In genomic region chr2:31932589-31932988, GRCh38 we compare ENCODE assay signal across 25 cellular contexts.
"Had no signal": no experiment of that assay in that cellular context is flagged by ENCODE, and none has a peak within 500 bp of the region (broad histone marks: within the 10 kb centered on the region; RNA-seq: fewer than 3 reads in every experiment).

No MANE protein-coding gene starts in this region.

- H3K27ac ChIP-seq: neutrophil, ovary, prostate gland, thoracic aorta, vagina had no signal

- DNase-seq: activated B cell treated with CpG ODN at 0.5 μM for 24 hours; activated CD4-positive, alpha-beta T cell treated with anti-CD3 and anti-CD28 coated beads, Interleukin-2, amount 10 ng/mL, durations not matched to agents 7 days and 5 days; activated CD8-positive, alpha-beta memory T cell treated with anti-CD3 and anti-CD28 coated beads, Interleukin-2, amount 50 U/mL, for 48 hours; activated gamma-delta T cell treated with Interleukin-2 at 50 U/mL for 16 hours; aorta; effector CD4-positive, alpha-beta T cell; hypothalamus; left ventricle myocardium superior; mammary epithelial cell; midbrain; ovary; stimulated activated CD4-positive, alpha-beta T cell treated with anti-CD3 and anti-CD28 coated beads, Interleukin-2, amount 100 ng/mL, for 48 hours; stimulated activated naive CD4-positive, alpha-beta T cell; T-helper 9 cell had no signal

- H3K36me3 ChIP-seq: neutrophil, ovary, prostate gland, thoracic aorta, vagina had no signal

- H3K4me3 Mint-ChIP-seq: activated B cell treated with CpG ODN at 0.5 μM for 24 hours; activated CD4-positive, alpha-beta T cell treated with anti-CD3 and anti-CD28 coated beads, Interleukin-2, amount 10 ng/mL, durations not matched to agents 7 days and 5 days; activated naive CD4-positive, alpha-beta T cell treated with anti-CD3 and anti-CD28 coated beads, Interleukin-2, amount 50 U/mL, for 24 hours; activated T-helper 1 cell treated with anti-CD3 and anti-CD28 coated beads, Interleukin-12 subunit alpha, Interleukin-12 subunit beta, Interleukin-2, Interleukin-4 antibody, amounts not matched to agents 30 ng/mL and 10 ng/mL and 1 ng/mL, durations not matched to agents 14 hours and 24 hours and 36 hours; brain; dendritic cell treated with granulocyte-macrophage colony-stimulating factor and Interleukin-4, amounts not matched to agents 40 ng/mL and 50 ng/mL, for 4 days; nephron; type B pancreatic cell had no signal

- H3K9me3 Mint-ChIP-seq: activated B cell treated with CpG ODN at 0.5 μM for 24 hours; activated CD4-positive, alpha-beta T cell treated with anti-CD3 and anti-CD28 coated beads, Interleukin-2, amount 10 ng/mL, durations not matched to agents 7 days and 5 days; activated naive CD4-positive, alpha-beta T cell treated with anti-CD3 and anti-CD28 coated beads, Interleukin-2, amount 50 U/mL, for 24 hours; activated T-helper 1 cell treated with anti-CD3 and anti-CD28 coated beads, Interleukin-12 subunit alpha, Interleukin-12 subunit beta, Interleukin-2, Interleukin-4 antibody, amounts not matched to agents 30 ng/mL and 10 ng/mL and 1 ng/mL, durations not matched to agents 14 hours and 24 hours and 36 hours; dendritic cell treated with granulocyte-macrophage colony-stimulating factor and Interleukin-4, amounts not matched to agents 40 ng/mL and 50 ng/mL, for 4 days; nephron; type B pancreatic cell had no signal

- ATAC-seq: esophagus mucosa, left ventricle myocardium superior had no signal

- H3K27me3 ChIP-seq: neutrophil, ovary, vagina had no signal

- H3K9me3 ChIP-seq: neutrophil, ovary, prostate gland, thoracic aorta, vagina had no signal

- H3K27ac Mint-ChIP-seq: activated B cell treated with CpG ODN at 0.5 μM for 24 hours; activated CD4-positive, alpha-beta T cell treated with anti-CD3 and anti-CD28 coated beads, Interleukin-2, amount 10 ng/mL, durations not matched to agents 7 days and 5 days; activated T-helper 1 cell treated with anti-CD3 and anti-CD28 coated beads, Interleukin-12 subunit alpha, Interleukin-12 subunit beta, Interleukin-2, Interleukin-4 antibody, amounts not matched to agents 30 ng/mL and 10 ng/mL and 1 ng/mL, durations not matched to agents 14 hours and 24 hours and 36 hours; brain; dendritic cell treated with granulocyte-macrophage colony-stimulating factor and Interleukin-4, amounts not matched to agents 40 ng/mL and 50 ng/mL, for 4 days; nephron; type B pancreatic cell had no signal

- H3K4me1 Mint-ChIP-seq: activated B cell treated with CpG ODN at 0.5 μM for 24 hours, brain, nephron had no signal

- H3K4me3 ChIP-seq: ovary, prostate gland, thoracic aorta, vagina had no signal

- H3K4me1 ChIP-seq: prostate gland, vagina had no signal

- H3K27me3 Mint-ChIP-seq: activated B cell treated with CpG ODN at 0.5 μM for 24 hours; activated CD4-positive, alpha-beta T cell treated with anti-CD3 and anti-CD28 coated beads, Interleukin-2, amount 10 ng/mL, durations not matched to agents 7 days and 5 days; activated naive CD4-positive, alpha-beta T cell treated with anti-CD3 and anti-CD28 coated beads, Interleukin-2, amount 50 U/mL, for 24 hours; brain; dendritic cell treated with granulocyte-macrophage colony-stimulating factor and Interleukin-4, amounts not matched to agents 40 ng/mL and 50 ng/mL, for 4 days; type B pancreatic cell had no signal
